In the genomic region with DNA sequence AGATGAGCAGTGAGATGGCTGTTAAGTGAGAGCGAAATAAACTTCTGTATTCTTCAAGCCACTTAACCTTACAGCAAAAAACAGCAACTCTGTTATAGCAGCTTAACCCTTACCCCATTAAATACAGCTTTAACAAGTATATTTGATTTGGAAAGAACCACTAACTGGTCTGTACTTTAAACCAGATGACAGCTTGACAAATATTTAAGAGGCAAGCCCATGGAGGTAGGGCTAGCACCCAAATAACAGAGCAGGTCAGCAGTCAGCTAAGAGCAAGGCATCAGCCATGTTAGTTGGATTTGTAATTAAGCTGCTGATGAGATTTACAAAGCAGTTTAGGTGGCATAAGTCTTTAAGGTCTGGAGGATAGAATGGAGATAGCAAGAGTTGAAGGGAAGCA, we compare ENCODE assay signal across 2 cellular contexts.
A peak's percentile ranks its signal among the peaks of the same experiment; 100 is the strongest.
TF ChIP-seq lines count a peak whose summit lies in the region.

No MANE protein-coding gene starts in this region.

TF ChIP-seq in liver, 16 proteins besides CTCF, POLR2A, EP300 and RAD21:
- peak; percentile 20 for TF ChIP-seq REST (IDR thresholded peaks at IDR 0.05)
- no peak for TF ChIP-seq GABPA (IDR thresholded peaks at IDR 0.05 in 1 of 2, conservative IDR thresholded peaks at IDR 0.05 in 1 of 2)
- TF ChIP-seq HNF4G (IDR thresholded peaks at IDR 0.05): no peak
- TF ChIP-seq FOXA1 (IDR thresholded peaks at IDR 0.05): no peak
- peak; percentile 56 to 72 for TF ChIP-seq RXRA (IDR thresholded peaks at IDR 0.05)
- TF ChIP-seq SP1 (IDR thresholded peaks at IDR 0.05): peak; percentile 84
- TF ChIP-seq YY1 (IDR thresholded peaks at IDR 0.05): peak; percentile 90
- TF ChIP-seq HNF4A (conservative IDR thresholded peaks at IDR 0.05): peak; percentile 69 to 71
- TF ChIP-seq JUND (IDR thresholded peaks at IDR 0.05): peak in 1 of 2 donors; percentile 29

TF ChIP-seq in HepG2, 621 proteins besides CTCF, POLR2A, EP300 and RAD21:
- TF ChIP-seq IRF2 (CRISPR knock-in tag; IDR thresholded peaks at IDR 0.05) (no peak), RBAK (CRISPR knock-in tag; IDR thresholded peaks at IDR 0.05) (no peak), NFE2L1 (CRISPR knock-in tag; IDR thresholded peaks at IDR 0.05; ENCODE audit: borderline replicate concordance) (no peak), ZNF441 (CRISPR knock-in tag; IDR thresholded peaks at IDR 0.05; ENCODE audit: borderline replicate concordance) (no peak), ZNF691 (CRISPR knock-in tag; IDR thresholded peaks at IDR 0.05; ENCODE audit: borderline replicate concordance, low read depth) (no peak), REXO4 (CRISPR knock-in tag; IDR thresholded peaks at IDR 0.05; ENCODE audit: borderline replicate concordance) (no peak), CCDC6 (CRISPR knock-in tag; IDR thresholded peaks at IDR 0.05) (no peak), THYN1 (CRISPR knock-in tag; IDR thresholded peaks at IDR 0.05; ENCODE audit: borderline replicate concordance, low read depth) (no peak), ZNF484 (CRISPR knock-in tag; IDR thresholded peaks at IDR 0.05; ENCODE audit: borderline replicate concordance, low read depth) (no peak), PTBP1 (IDR thresholded peaks at IDR 0.05; ENCODE audit: low read depth, low read length, poor library complexity, severe bottlenecking) (no peak), NR3C1 (CRISPR knock-in tag; IDR thresholded peaks at IDR 0.05) (no peak)
- TF ChIP-seq, protein P1, sequence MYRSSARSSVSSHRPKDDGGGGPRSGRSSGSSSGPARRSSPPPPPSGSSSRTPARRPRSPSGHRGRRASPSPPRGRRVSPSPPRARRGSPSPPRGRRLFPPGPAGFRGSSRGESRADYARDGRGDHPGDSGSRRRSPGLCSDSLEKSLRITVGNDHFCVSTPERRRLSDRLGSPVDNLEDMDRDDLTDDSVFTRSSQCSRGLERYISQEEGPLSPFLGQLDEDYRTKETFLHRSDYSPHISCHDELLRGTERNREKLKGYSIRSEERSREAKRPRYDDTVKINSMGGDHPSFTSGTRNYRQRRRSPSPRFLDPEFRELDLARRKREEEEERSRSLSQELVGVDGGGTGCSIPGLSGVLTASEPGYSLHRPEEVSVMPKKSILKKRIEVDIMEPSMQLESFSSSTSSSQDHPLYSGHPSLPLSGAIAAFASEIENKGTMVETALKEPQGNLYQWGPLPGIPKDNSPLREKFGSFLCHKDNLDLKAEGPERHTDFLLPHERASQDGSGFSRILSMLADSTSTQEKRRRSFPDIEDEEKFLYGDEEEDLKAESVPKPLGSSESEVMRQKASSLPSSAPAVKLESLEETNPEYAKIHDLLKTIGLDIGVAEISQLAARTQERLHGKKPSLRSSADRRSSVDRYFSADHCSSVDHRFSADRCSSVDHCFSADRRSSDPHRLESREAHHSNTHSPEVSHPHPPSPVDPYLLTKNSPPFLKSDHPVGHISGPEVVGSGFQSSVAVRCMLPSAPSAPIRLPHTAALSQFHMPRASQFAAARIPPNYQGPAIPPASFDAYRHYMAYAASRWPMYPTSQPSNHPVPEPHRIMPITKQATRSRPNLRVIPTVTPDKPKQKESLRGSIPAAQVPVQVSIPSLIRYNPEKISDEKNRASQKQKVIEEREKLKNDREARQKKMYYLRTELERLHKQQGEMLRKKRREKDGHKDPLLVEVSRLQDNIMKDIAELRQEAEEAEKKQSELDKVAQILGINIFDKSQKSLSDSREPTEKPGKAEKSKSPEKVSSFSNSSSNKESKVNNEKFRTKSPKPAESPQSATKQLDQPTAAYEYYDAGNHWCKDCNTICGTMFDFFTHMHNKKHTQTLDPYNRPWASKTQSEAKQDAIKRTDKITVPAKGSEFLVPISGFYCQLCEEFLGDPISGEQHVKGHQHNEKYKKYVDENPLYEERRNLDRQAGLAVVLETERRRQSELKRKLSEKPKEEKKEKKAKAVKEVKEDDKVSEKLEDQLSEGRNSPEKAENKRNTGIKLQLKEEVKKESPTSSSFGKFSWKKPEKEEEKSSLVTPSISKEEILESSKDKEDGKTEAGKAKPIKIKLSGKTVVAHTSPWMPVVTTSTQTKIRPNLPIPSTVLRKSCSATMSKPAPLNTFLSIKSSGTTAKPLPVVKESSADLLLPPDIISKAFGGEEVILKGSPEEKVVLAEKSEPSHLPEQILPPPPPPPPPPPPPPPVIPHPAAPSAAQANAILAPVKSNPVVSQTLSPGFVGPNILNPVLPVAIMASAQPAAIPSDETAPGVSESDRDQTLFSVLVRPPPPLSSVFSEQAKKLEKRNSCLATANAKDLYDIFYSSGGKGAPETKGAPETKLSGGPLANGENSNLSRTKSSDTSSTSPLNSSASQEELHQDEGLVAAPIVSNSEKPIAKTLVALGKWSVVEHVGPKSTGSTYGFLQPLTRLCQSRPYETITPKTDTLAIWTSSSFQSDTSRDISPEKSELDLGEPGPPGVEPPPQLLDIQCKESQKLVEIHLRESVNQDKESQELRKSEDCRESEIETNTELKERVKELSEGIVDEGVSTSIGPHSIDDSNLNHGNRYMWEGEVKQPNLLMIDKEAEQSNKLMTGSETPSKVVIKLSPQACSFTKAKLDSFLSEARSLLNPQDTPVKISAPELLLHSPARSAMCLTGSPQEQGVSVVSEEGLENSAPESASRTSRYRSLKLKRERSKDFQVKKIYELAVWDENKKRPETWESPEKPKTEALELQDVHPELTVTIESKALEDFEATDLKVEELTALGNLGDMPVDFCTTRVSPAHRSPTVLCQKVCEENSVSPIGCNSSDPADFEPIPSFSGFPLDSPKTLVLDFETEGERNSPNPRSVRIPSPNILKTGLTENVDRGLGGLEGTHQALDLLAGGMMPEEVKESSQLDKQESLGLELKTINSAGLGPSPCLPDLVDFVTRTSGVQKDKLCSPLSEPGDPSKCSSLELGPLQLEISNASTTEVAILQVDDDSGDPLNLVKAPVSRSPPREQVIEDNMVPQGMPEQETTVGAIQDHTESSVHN (CRISPR knock-in tag; IDR thresholded peaks at IDR 0.05): no peak
